ENCODE assay signal across 21 cellular contexts in the genomic region with DNA sequence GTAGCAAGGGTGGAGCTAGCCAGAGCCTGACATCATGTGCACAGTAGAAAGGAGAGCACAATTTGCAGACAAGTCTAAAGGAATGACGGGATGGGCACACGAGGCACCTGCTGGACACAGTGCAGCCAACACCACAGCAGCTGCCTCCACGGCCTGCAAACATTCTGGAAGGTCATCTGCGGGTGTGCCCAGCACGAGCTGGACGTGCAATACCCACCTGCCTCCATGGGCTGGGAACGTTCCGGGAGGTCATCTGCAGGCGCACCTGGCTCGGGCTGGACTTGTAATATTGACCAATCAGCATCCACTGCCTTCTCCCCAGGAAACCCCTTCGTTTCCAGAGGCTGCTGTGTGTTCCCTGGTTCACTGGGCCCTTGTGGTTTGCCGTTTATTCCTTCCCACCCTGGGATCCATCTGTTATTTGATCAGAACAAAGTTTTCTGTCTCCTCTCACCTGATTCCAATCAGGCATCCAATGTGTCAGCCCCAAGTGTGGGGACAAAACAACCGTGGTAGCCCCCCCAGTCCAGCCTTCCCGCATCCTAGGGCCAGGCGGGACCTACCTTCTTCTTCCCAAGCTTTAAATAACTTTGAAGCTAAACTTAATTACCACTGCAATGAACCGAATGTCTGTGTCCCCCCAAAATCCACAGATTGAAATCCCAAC.
"Had no signal": no experiment of that assay in that cellular context is flagged by ENCODE, and none has a peak within 500 bp of the region (broad histone marks: within the 10 kb centered on the region; RNA-seq: fewer than 3 reads in every experiment).

No MANE protein-coding gene starts in this region.

- H3K36me3 ChIP-seq: pancreas, right lobe of liver, thoracic aorta, upper lobe of left lung had no signal

- H3K27ac Mint-ChIP-seq: activated naive CD4-positive, alpha-beta T cell treated with anti-CD3 and anti-CD28 coated beads, Interleukin-2, amount 10 ng/mL, durations not matched to agents 7 days and 5 days; dendritic cell treated with granulocyte-macrophage colony-stimulating factor and Interleukin-4, amounts not matched to agents 40 ng/mL and 50 ng/mL, for 4 days; natural killer cell treated with Interleukin-12 subunit alpha and Interleukin-12 subunit beta and Interleukin-15 and Interleukin-18, amount 100 ng/mL, for 72 hours; stimulated activated memory B cell treated with anti-CD40 and anti-IgM and Interleukin-4, amounts not matched to agents 10 μg/mL and 1 μg/mL and 100 μg/mL, for 72 hours; T-cell; T-helper 2 cell treated with Interferon-gamma antibody and Interleukin-4, amounts not matched to agents 5 μg/mL and 100 μg/mL, for 36 hours had no signal

- H3K4me1 Mint-ChIP-seq: activated naive CD4-positive, alpha-beta T cell treated with anti-CD3 and anti-CD28 coated beads, Interleukin-2, amount 10 ng/mL, durations not matched to agents 7 days and 5 days; stimulated activated memory B cell treated with anti-CD40 and anti-IgM and Interleukin-4, amounts not matched to agents 10 μg/mL and 1 μg/mL and 100 μg/mL, for 72 hours had no signal

- H3K9me3 ChIP-seq: pancreas, right lobe of liver, thoracic aorta had no signal

- H3K4me1 ChIP-seq: foreskin keratinocyte, pancreas, right lobe of liver, upper lobe of left lung had no signal

- H3K4me3 ChIP-seq: pancreas, right lobe of liver, thoracic aorta, upper lobe of left lung had no signal

- H3K9me3 Mint-ChIP-seq: dendritic cell treated with granulocyte-macrophage colony-stimulating factor and Interleukin-4, amounts not matched to agents 40 ng/mL and 50 ng/mL, for 4 days; natural killer cell treated with Interleukin-12 subunit alpha and Interleukin-12 subunit beta and Interleukin-15 and Interleukin-18, amount 100 ng/mL, for 72 hours; T-helper 2 cell treated with Interferon-gamma antibody and Interleukin-4, amounts not matched to agents 5 μg/mL and 100 μg/mL, for 36 hours had no signal

- H3K36me3 Mint-ChIP-seq: activated naive CD4-positive, alpha-beta T cell treated with anti-CD3 and anti-CD28 coated beads, Interleukin-2, amount 10 ng/mL, durations not matched to agents 7 days and 5 days; natural killer cell treated with Interleukin-12 subunit alpha and Interleukin-12 subunit beta and Interleukin-15 and Interleukin-18, amount 100 ng/mL, for 72 hours; stimulated activated memory B cell treated with anti-CD40 and anti-IgM and Interleukin-4, amounts not matched to agents 10 μg/mL and 1 μg/mL and 100 μg/mL, for 72 hours; T-cell had no signal

- DNase-seq: activated CD4-positive, alpha-beta T cell treated with anti-CD3 and anti-CD28 coated beads for 1 hour; activated CD4-positive, alpha-beta T cell treated with anti-CD3 and anti-CD28 coated beads, Interleukin-2, amount 50 U/mL, for 4 hours; activated naive CD4-positive, alpha-beta T cell treated with anti-CD3 and anti-CD28 coated beads, Interleukin-2, amount 10 ng/mL, durations not matched to agents 7 days and 5 days; activated T-cell treated with anti-CD3 and anti-CD28 coated beads for 4 hours; amygdala; effector CD4-positive, alpha-beta T cell; foreskin keratinocyte; kidney glomerular epithelial cell; left ventricle myocardium superior; pancreas; small intestine; stimulated activated CD4-positive, alpha-beta T cell treated with anti-CD3 and anti-CD28 coated beads, Interleukin-15, amount 100 ng/mL, for 24 hours; upper lobe of left lung had no signal

- H3K27me3 ChIP-seq: foreskin keratinocyte, pancreas, right lobe of liver, upper lobe of left lung had no signal

- H3K27ac ChIP-seq: foreskin keratinocyte, pancreas, right lobe of liver, thoracic aorta, upper lobe of left lung had no signal

- H3K4me3 Mint-ChIP-seq: activated naive CD4-positive, alpha-beta T cell treated with anti-CD3 and anti-CD28 coated beads, Interleukin-2, amount 10 ng/mL, durations not matched to agents 7 days and 5 days; dendritic cell treated with granulocyte-macrophage colony-stimulating factor and Interleukin-4, amounts not matched to agents 40 ng/mL and 50 ng/mL, for 4 days; natural killer cell treated with Interleukin-12 subunit alpha and Interleukin-12 subunit beta and Interleukin-15 and Interleukin-18, amount 100 ng/mL, for 72 hours; stimulated activated memory B cell treated with anti-CD40 and anti-IgM and Interleukin-4, amounts not matched to agents 10 μg/mL and 1 μg/mL and 100 μg/mL, for 72 hours; T-cell; T-helper 2 cell treated with Interferon-gamma antibody and Interleukin-4, amounts not matched to agents 5 μg/mL and 100 μg/mL, for 36 hours had no signal

- FAIRE-seq: pancreas, small intestine, TTC549 had no signal
